In the genomic region with DNA sequence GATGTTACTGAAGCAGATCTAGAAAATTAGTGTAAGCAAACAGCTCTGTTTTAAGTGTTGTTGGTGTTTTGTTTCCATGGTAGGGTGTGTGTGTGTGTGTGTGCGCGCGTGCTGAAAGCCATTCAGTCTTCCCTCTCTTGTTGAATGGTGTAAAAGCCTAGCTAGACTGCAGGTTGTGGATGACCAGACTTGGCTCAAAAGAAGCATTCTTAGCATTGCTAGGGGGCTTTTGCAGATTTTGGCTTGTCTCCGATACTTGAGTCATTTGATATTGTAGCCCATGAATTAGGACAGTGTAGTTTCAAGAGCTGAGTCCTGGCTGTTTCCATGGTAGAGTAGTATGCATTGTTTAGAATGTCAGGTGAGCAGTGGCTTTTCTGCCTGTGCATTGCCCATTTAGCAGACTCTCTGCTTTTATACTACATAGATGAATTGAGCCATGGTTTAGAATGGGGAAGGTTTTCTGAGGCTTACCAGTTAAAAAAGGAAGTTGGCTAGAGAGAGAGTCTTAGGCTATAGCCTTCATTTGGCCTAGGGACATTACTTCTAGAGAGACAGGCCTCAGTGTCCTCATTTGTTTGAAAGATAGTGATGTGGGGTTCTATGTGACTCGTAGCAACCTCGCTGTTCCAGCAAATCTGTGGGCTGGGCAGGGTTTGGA, we compare ENCODE assay signal across 11 cellular contexts.
DNase-seq lines count a peak whose midpoint lies in the region; ATAC-seq and TF ChIP-seq lines count a peak whose summit lies in the region.
"Had no signal": no experiment of that assay in that cellular context is flagged by ENCODE, and none has a peak within 500 bp of the region (broad histone marks: within the 10 kb centered on the region; RNA-seq: fewer than 3 reads in every experiment).

No MANE protein-coding gene starts in this region.

- H3K4me1 Mint-ChIP-seq in progenitor cell of endocrine pancreas (ENCODE audit: low read depth) = peaks cover 17% of the 10 kb centered on the region

- H3K4me3 Mint-ChIP-seq in progenitor cell of endocrine pancreas (ENCODE audit: low read depth) = no peak overlapping the region
- H3K4me3 Mint-ChIP-seq: neural crest cell had no signal

- no peak overlapping the region for H3K27ac ChIP-seq in dorsolateral prefrontal cortex

- no peak for ATAC-seq in HG03342 (IDR thresholded peaks at IDR 0.05; ENCODE audit: unreplicated experiment)

- intact Hi-C loops in dorsolateral prefrontal cortex (cut with DNase I) = no loop called here

- peaks cover 6% of the 10 kb centered on the region for H3K36me3 Mint-ChIP-seq in progenitor cell of endocrine pancreas (ENCODE audit: insufficient read depth)

- H3K27me3 Mint-ChIP-seq in progenitor cell of endocrine pancreas = no peaks in the 10 kb centered on the region

- no peaks in the 10 kb centered on the region for H3K9me3 Mint-ChIP-seq in progenitor cell of endocrine pancreas (ENCODE audit: low read depth)

- H3K27ac Mint-ChIP-seq in progenitor cell of endocrine pancreas = peak overlapping the region; percentile 18

- DNase-seq in NCI-H2171 treated with DMSO at 0.1 percent for 48 hours (lab: John Stamatoyannopoulos, UW) = peak; percentile 27
- no peak for DNase-seq in NCI-H2171 (lab: John Stamatoyannopoulos, UW)
- DNase-seq in NCI-H2029 treated with DMSO at 0.1 percent for 48 hours (lab: John Stamatoyannopoulos, UW) = peak; percentile 11
- DNase-seq in choroid plexus epithelial cell (ENCODE audit: low read depth) = peak; percentile 90
- no peak for DNase-seq in progenitor cell of endocrine pancreas (ENCODE audit: low spot score, unreplicated experiment)
- DNase-seq in pons (ENCODE audit: low spot score) = no peak
- no peak for DNase-seq in dorsolateral prefrontal cortex
- DNase-seq: NCI-H1092, SHP77 had no signal

- H3K27me3 ChIP-seq in dorsolateral prefrontal cortex = no peaks in the 10 kb centered on the region

- no peak for TF ChIP-seq CTCF in choroid plexus epithelial cell (conservative IDR thresholded peaks at IDR 0.05; ENCODE audit: low read depth, low read length)
- no peak for TF ChIP-seq CTCF in progenitor cell of endocrine pancreas (IDR thresholded peaks at IDR 0.05; ENCODE audit: unreplicated experiment)
- no peak for TF ChIP-seq CTCF in dorsolateral prefrontal cortex (IDR thresholded peaks at IDR 0.05 in 54 of 56, conservative IDR thresholded peaks at IDR 0.05 in 2 of 56; ENCODE audit: low read depth in 1 of 56, partially characterized antibody in 56 of 56)

- H3K4me3 ChIP-seq in choroid plexus epithelial cell (ENCODE audit: low read depth, low read length) (no peak overlapping the region), dorsolateral prefrontal cortex (no peak overlapping the region)

Comparison
In these comparisons a context has a peak if more than half of its experiments do, and no peak if none do; other contexts are left out.
1. DNase-seq: peak in NCI-H2171 treated with DMSO at 0.1 percent for 48 hours (single experiment), NCI-H2029 treated with DMSO at 0.1 percent for 48 hours (single experiment) and choroid plexus epithelial cell (single experiment); none in NCI-H2171 (single experiment), progenitor cell of endocrine pancreas (single experiment), pons (single experiment) and dorsolateral prefrontal cortex (0 of 10).